ENCODE assay signal across 25 cellular contexts in the genomic region with DNA sequence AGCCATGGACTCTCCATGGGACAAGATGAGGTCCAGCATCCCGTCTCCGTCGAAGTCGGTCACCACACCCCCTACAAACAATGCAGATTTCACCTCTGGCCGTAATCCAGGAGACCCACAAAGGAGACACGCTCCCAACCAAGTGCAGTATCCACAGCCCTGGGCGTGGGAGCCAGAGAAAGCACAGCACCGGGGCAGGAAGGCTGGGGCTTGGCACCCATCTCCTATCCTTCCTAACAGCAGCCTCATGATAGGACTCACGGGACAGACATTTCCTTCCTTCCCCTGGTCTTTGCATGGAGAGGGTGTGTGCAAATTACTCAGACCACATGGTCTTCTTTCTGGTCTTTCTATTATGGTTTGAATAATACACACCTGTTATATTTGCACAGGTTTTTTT.
"Had no signal": no experiment of that assay in that cellular context is flagged by ENCODE, and none has a peak within 500 bp of the region (broad histone marks: within the 10 kb centered on the region; RNA-seq: fewer than 3 reads in every experiment).

No MANE protein-coding gene starts in this region.

- H3K9me3 ChIP-seq: breast epithelium, tibial artery had no signal

- DNase-seq: activated CD4-positive, alpha-beta memory T cell treated with anti-CD3 and anti-CD28 coated beads, Interleukin-2, amount 10 ng/mL, durations not matched to agents 7 days and 5 days; activated CD4-positive, alpha-beta T cell treated with anti-CD3 and anti-CD28 coated beads, Interleukin-2, amount 10 ng/mL, durations not matched to agents 24 days and 14 days; activated effector memory CD4-positive, alpha-beta T cell treated with Interleukin-2 at 50 U/mL for 16 hours; activated naive CD4-positive, alpha-beta T cell treated with anti-CD3 and anti-CD28 coated beads for 36 hours; activated naive CD8-positive, alpha-beta T cell treated with anti-CD3 and anti-CD28 coated beads, Interleukin-2, amount 10 ng/mL, durations not matched to agents 7 days and 5 days; activated T-cell treated with anti-CD3 and anti-CD28 coated beads, Interleukin-2, amount 50 U/mL, for 72 hours; amniotic stem cell; cerebellar nuclear complex; cortex of kidney; effector CD4-positive, alpha-beta T cell; islet precursor cell; left colon; naive thymus-derived CD4-positive, alpha-beta T cell; stimulated activated CD4-positive, alpha-beta T cell treated with anti-CD3 and anti-CD28 coated beads, Interleukin-12 subunit alpha, Interleukin-12 subunit beta, amount 100 ng/mL, for 4 hours; substantia nigra; SW 1271; T-helper 2 cell; tibial artery had no signal

- H3K4me1 ChIP-seq: breast epithelium, tibial artery had no signal

- ATAC-seq: activated CD4-positive, CD25-positive, alpha-beta regulatory T cell treated with anti-CD3 and anti-CD28 coated beads, Interleukin-2, amount 50 U/mL, for 24 hours; activated T-cell treated with anti-CD3 and anti-CD28 coated beads, Interleukin-2, amount 50 U/mL, for 72 hours; esophagus mucosa; left colon; naive thymus-derived CD4-positive, alpha-beta T cell had no signal

- FAIRE-seq: endometrium, frontal cortex had no signal

- H3K4me3 ChIP-seq: breast epithelium, lung, tibial artery had no signal

- H3K27ac ChIP-seq: breast epithelium, tibial artery, VCaP had no signal

- H3K36me3 ChIP-seq: breast epithelium, tibial artery had no signal
